Comparison of ENCODE assay signal across 2 cellular contexts in the genomic region with DNA sequence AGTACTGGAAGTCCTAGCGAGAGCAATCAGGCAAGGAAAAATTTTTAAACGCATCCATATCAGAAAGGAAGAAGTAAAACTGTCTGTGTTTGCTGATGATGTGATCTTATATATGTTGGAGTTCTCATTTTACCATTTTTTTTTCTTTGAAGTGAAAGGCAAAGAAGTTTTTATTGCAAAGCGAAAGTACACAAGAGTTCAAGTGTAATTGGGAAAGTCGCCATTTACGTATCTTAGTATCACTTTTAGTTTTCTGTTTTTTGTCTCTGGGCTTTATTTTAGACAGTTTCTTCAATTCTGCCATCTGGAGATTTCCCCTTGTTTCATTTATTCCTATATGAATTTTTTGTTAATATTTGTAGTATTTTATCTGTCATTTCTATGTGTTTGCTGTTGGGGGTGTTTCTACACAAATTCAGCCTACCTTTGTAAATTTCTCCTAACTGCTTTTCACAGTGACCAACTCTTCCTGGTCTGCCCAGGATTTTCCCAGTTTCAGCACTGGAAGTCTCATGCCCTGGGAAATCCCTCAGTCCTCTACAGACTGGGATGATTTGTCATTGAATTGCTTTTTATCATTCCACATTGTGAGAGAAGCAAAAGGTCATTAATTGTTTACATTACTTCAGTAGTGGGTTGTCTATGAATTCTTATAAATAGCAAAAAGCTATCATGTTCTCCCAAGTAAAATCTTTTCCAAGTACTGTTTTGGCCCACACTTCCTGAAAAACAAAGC.
TF ChIP-seq lines count a peak whose summit lies in the region.

No MANE protein-coding gene starts in this region.

TF ChIP-seq in SK-N-SH, 30 proteins besides CTCF, POLR2A, EP300 and RAD21 (continued from another document):
- TF ChIP-seq TCF12 (IDR thresholded peaks at IDR 0.05): no peak
- TF ChIP-seq RFX5 (IDR thresholded peaks at IDR 0.05; ENCODE audit: low read length): no peak
- TF ChIP-seq SIN3A (IDR thresholded peaks at IDR 0.05; ENCODE audit: borderline replicate concordance, low read depth, low read length): no peak
- TF ChIP-seq FOSL2 (IDR thresholded peaks at IDR 0.05; ENCODE audit: borderline replicate concordance, low read depth): no peak

TF ChIP-seq in SK-N-SH treated with all-trans-retinoic acid at 6 μM for 48 hours, 23 proteins besides CTCF, POLR2A, EP300 and RAD21 (continued from another document):
- TF ChIP-seq GLIS3 (CRISPR knock-in tag; IDR thresholded peaks at IDR 0.05) (no peak), BACH2 (CRISPR knock-in tag; IDR thresholded peaks at IDR 0.05; ENCODE audit: borderline replicate concordance) (no peak), ZNF565 (CRISPR knock-in tag; conservative IDR thresholded peaks at IDR 0.05; ENCODE audit: low read depth) (no peak), ESRRG (CRISPR knock-in tag; IDR thresholded peaks at IDR 0.05) (no peak), SNAI2 (CRISPR knock-in tag; IDR thresholded peaks at IDR 0.05) (no peak)
- TF ChIP-seq, protein P1, sequence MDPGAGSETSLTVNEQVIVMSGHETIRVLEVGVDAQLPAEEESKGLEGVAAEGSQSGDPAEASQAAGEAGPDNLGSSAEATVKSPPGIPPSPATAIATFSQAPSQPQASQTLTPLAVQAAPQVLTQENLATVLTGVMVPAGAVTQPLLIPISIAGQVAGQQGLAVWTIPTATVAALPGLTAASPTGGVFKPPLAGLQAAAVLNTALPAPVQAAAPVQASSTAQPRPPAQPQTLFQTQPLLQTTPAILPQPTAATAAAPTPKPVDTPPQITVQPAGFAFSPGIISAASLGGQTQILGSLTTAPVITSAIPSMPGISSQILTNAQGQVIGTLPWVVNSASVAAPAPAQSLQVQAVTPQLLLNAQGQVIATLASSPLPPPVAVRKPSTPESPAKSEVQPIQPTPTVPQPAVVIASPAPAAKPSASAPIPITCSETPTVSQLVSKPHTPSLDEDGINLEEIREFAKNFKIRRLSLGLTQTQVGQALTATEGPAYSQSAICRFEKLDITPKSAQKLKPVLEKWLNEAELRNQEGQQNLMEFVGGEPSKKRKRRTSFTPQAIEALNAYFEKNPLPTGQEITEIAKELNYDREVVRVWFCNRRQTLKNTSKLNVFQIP (CRISPR knock-in tag; IDR thresholded peaks at IDR 0.05; ENCODE audit: borderline replicate concordance, low read depth): no peak
- TF ChIP-seq, protein P2, sequence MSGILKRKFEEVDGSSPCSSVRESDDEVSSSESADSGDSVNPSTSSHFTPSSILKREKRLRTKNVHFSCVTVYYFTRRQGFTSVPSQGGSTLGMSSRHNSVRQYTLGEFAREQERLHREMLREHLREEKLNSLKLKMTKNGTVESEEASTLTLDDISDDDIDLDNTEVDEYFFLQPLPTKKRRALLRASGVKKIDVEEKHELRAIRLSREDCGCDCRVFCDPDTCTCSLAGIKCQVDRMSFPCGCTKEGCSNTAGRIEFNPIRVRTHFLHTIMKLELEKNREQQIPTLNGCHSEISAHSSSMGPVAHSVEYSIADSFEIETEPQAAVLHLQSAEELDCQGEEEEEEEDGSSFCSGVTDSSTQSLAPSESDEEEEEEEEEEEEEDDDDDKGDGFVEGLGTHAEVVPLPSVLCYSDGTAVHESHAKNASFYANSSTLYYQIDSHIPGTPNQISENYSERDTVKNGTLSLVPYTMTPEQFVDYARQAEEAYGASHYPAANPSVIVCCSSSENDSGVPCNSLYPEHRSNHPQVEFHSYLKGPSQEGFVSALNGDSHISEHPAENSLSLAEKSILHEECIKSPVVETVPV (CRISPR knock-in tag; IDR thresholded peaks at IDR 0.05): no peak
